ENCODE assay signal across 1 cellular context in the genomic region with DNA sequence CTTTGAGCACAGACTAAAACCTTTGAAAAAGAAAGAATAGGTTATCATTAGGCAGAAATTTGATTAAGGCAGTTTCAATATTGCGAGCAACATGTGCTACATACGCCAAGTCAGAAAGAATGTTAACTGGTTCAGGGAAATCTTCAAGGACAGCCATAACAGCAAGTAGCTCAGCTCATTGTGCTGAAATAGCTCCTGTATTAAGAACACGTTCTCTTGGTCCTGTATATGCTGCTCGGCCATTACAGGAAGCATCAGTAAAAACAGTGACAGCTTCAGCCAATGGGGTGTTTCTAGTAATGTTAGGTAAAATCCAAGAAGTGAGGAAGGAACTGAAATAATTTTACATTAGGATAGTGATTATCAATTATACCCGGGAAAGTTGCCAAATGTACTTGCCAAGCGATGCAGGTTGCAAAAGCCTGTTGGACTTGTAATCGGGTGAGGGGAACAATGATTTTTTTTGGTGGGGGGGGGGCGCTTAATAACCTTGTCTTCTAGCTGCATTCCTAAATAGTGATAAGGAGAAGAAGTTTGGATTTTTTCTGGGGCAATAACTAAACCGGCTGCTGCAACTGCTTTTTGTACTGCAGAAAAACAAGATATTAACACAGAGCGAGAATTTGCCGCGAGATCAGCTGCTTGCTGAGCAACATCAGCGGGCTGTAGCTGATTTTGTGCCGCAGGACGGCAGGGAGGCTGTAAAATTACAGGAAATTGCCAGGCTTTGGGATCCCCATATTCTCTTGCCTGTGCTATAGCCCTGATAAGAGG.
A peak's percentile ranks its signal among the peaks of the same experiment; 100 is the strongest.
TF ChIP-seq lines count a peak whose summit lies in the region.

No MANE protein-coding gene starts in this region.

TF ChIP-seq in K562, 482 proteins besides CTCF, POLR2A, EP300 and RAD21:
- TF ChIP-seq, protein P1, sequence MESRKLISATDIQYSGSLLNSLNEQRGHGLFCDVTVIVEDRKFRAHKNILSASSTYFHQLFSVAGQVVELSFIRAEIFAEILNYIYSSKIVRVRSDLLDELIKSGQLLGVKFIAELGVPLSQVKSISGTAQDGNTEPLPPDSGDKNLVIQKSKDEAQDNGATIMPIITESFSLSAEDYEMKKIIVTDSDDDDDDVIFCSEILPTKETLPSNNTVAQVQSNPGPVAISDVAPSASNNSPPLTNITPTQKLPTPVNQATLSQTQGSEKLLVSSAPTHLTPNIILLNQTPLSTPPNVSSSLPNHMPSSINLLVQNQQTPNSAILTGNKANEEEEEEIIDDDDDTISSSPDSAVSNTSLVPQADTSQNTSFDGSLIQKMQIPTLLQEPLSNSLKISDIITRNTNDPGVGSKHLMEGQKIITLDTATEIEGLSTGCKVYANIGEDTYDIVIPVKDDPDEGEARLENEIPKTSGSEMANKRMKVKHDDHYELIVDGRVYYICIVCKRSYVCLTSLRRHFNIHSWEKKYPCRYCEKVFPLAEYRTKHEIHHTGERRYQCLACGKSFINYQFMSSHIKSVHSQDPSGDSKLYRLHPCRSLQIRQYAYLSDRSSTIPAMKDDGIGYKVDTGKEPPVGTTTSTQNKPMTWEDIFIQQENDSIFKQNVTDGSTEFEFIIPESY (CRISPR knock-in tag; IDR thresholded peaks at IDR 0.05): peak; percentile 53; the same call in 1 of the 2 replicates
- TF ChIP-seq BCOR (IDR thresholded peaks at IDR 0.05): no peak
TF ChIP-seq in K562: peak in this region for 1.
